In genomic region chr2:51454177-51454576, GRCh38 we compare ENCODE assay signal across 38 cellular contexts.
"Had no signal": no experiment of that assay in that cellular context is flagged by ENCODE, and none has a peak within 500 bp of the region (broad histone marks: within the 10 kb centered on the region; RNA-seq: fewer than 3 reads in every experiment).

No MANE protein-coding gene starts in this region.

- H3K27ac ChIP-seq: adrenal gland, ascending aorta, body of pancreas, brain microvascular endothelial cell, breast epithelium, cardiac muscle cell had no signal

- H3K36me3 ChIP-seq: adrenal gland, ascending aorta, brain microvascular endothelial cell, breast epithelium, cardiac muscle cell had no signal

- H3K27me3 Mint-ChIP-seq: activated naive CD4-positive, alpha-beta T cell treated with anti-CD3 and anti-CD28 coated beads, Interleukin-2, amount 10 ng/mL, durations not matched to agents 7 days and 5 days; activated naive CD4-positive, alpha-beta T cell treated with anti-CD3 and anti-CD28 coated beads, Interleukin-2, amount 50 U/mL, for 24 hours; activated naive CD8-positive, alpha-beta T cell; activated naive CD8-positive, alpha-beta T cell treated with anti-CD3 and anti-CD28 coated beads for 36 hours; activated naive CD8-positive, alpha-beta T cell treated with anti-CD3 and anti-CD28 coated beads, Interleukin-2, amount 10 ng/mL, durations not matched to agents 7 days and 5 days; activated naive CD8-positive, alpha-beta T cell treated with anti-CD3 and anti-CD28 coated beads, Interleukin-2, amount 50 U/mL, for 24 hours; activated T-cell treated with anti-CD3 and anti-CD28 coated beads, Interleukin-2, amount 50 U/mL, for 24 hours; activated T-helper 17 cell treated with anti-CD3 and anti-CD28 coated beads, Interleukin-2, amount 50 U/mL, for 72 hours; central memory CD8-positive, alpha-beta T cell had no signal

- H3K9me3 ChIP-seq: adrenal gland, ascending aorta, body of pancreas had no signal

- H3K4me1 Mint-ChIP-seq: activated naive CD4-positive, alpha-beta T cell treated with anti-CD3 and anti-CD28 coated beads, Interleukin-2, amount 10 ng/mL, durations not matched to agents 7 days and 5 days; activated naive CD4-positive, alpha-beta T cell treated with anti-CD3 and anti-CD28 coated beads, Interleukin-2, amount 50 U/mL, for 24 hours; activated naive CD8-positive, alpha-beta T cell treated with anti-CD3 and anti-CD28 coated beads for 36 hours; activated naive CD8-positive, alpha-beta T cell treated with anti-CD3 and anti-CD28 coated beads, Interleukin-2, amount 10 ng/mL, durations not matched to agents 7 days and 5 days; activated naive CD8-positive, alpha-beta T cell treated with anti-CD3 and anti-CD28 coated beads, Interleukin-2, amount 50 U/mL, for 24 hours; activated T-helper 17 cell treated with anti-CD3 and anti-CD28 coated beads, Interleukin-2, amount 50 U/mL, for 72 hours; brain; central memory CD8-positive, alpha-beta T cell had no signal

- H3K4me3 Mint-ChIP-seq: activated naive CD4-positive, alpha-beta T cell treated with anti-CD3 and anti-CD28 coated beads for 36 hours; activated naive CD4-positive, alpha-beta T cell treated with anti-CD3 and anti-CD28 coated beads, Interleukin-2, amount 10 ng/mL, durations not matched to agents 7 days and 5 days; activated naive CD4-positive, alpha-beta T cell treated with anti-CD3 and anti-CD28 coated beads, Interleukin-2, amount 50 U/mL, for 24 hours; activated naive CD8-positive, alpha-beta T cell; activated naive CD8-positive, alpha-beta T cell treated with anti-CD3 and anti-CD28 coated beads for 36 hours; activated naive CD8-positive, alpha-beta T cell treated with anti-CD3 and anti-CD28 coated beads, Interleukin-2, amount 10 ng/mL, durations not matched to agents 7 days and 5 days; activated naive CD8-positive, alpha-beta T cell treated with anti-CD3 and anti-CD28 coated beads, Interleukin-2, amount 50 U/mL, for 24 hours; activated T-cell treated with anti-CD3 and anti-CD28 coated beads, Interleukin-2, amount 50 U/mL, for 24 hours; activated T-cell treated with anti-CD3 and anti-CD28 coated beads, Interleukin-2, amount 50 U/mL, for 4 hours; activated T-cell treated with anti-CD3 and anti-CD28 coated beads, Interleukin-2, amount 50 U/mL, for 72 hours; activated T-helper 1 cell treated with anti-CD3 and anti-CD28 coated beads, Interleukin-12 subunit alpha, Interleukin-12 subunit beta, Interleukin-2, Interleukin-4 antibody, amounts not matched to agents 30 ng/mL and 10 ng/mL and 1 ng/mL, durations not matched to agents 14 hours and 24 hours and 36 hours; activated T-helper 17 cell treated with anti-CD3 and anti-CD28 coated beads, Interleukin-2, amount 50 U/mL, for 72 hours; brain; central memory CD8-positive, alpha-beta T cell had no signal

- H3K4me1 ChIP-seq: adrenal gland, ascending aorta, body of pancreas, breast epithelium had no signal

- ATAC-seq: activated naive CD4-positive, alpha-beta T cell treated with anti-CD3 and anti-CD28 coated beads, Interleukin-2, amount 50 U/mL, for 72 hours; activated naive CD8-positive, alpha-beta T cell treated with anti-CD3 and anti-CD28 coated beads, Interleukin-2, amount 50 U/mL, for 24 hours; activated T-cell treated with anti-CD3 and anti-CD28 coated beads, Interleukin-2, amount 50 U/mL, for 4 hours; activated T-cell treated with anti-CD3 and anti-CD28 coated beads, Interleukin-2, amount 50 U/mL, for 72 hours; activated T-helper 17 cell treated with anti-CD3 and anti-CD28 coated beads, Interleukin-2, amount 50 U/mL, for 72 hours; body of pancreas had no signal

- H3K27ac Mint-ChIP-seq: activated naive CD4-positive, alpha-beta T cell treated with anti-CD3 and anti-CD28 coated beads for 36 hours; activated naive CD4-positive, alpha-beta T cell treated with anti-CD3 and anti-CD28 coated beads, Interleukin-2, amount 10 ng/mL, durations not matched to agents 7 days and 5 days; activated naive CD4-positive, alpha-beta T cell treated with anti-CD3 and anti-CD28 coated beads, Interleukin-2, amount 50 U/mL, for 24 hours; activated naive CD4-positive, alpha-beta T cell treated with anti-CD3 and anti-CD28 coated beads, Interleukin-2, amount 50 U/mL, for 72 hours; activated naive CD8-positive, alpha-beta T cell; activated naive CD8-positive, alpha-beta T cell treated with anti-CD3 and anti-CD28 coated beads for 36 hours; activated naive CD8-positive, alpha-beta T cell treated with anti-CD3 and anti-CD28 coated beads, Interleukin-2, amount 10 ng/mL, durations not matched to agents 7 days and 5 days; activated naive CD8-positive, alpha-beta T cell treated with anti-CD3 and anti-CD28 coated beads, Interleukin-2, amount 50 U/mL, for 24 hours; activated T-cell treated with anti-CD3 and anti-CD28 coated beads, Interleukin-2, amount 50 U/mL, for 24 hours; activated T-cell treated with anti-CD3 and anti-CD28 coated beads, Interleukin-2, amount 50 U/mL, for 72 hours; activated T-helper 1 cell treated with anti-CD3 and anti-CD28 coated beads, Interleukin-12 subunit alpha, Interleukin-12 subunit beta, Interleukin-2, Interleukin-4 antibody, amounts not matched to agents 30 ng/mL and 10 ng/mL and 1 ng/mL, durations not matched to agents 14 hours and 24 hours and 36 hours; activated T-helper 17 cell treated with anti-CD3 and anti-CD28 coated beads, Interleukin-2, amount 50 U/mL, for 72 hours; activated T-helper 2 cell treated with anti-CD3 and anti-CD28 coated beads, Interferon-gamma antibody, Interleukin-2, Interleukin-4, amounts not matched to agents 10 μg/mL and 5 μg/mL and 100 μg/mL, durations not matched to agents 14 hours and 24 hours and 36 hours; brain had no signal

- H3K4me3 ChIP-seq: adrenal gland, ascending aorta, body of pancreas, breast epithelium, cardiac muscle cell had no signal

- H3K27me3 ChIP-seq: adrenal gland, ascending aorta, body of pancreas, brain microvascular endothelial cell, breast epithelium, cardiac muscle cell had no signal

- H3K36me3 Mint-ChIP-seq: activated naive CD4-positive, alpha-beta T cell treated with anti-CD3 and anti-CD28 coated beads, Interleukin-2, amount 10 ng/mL, durations not matched to agents 7 days and 5 days; activated naive CD4-positive, alpha-beta T cell treated with anti-CD3 and anti-CD28 coated beads, Interleukin-2, amount 50 U/mL, for 24 hours; activated naive CD4-positive, alpha-beta T cell treated with anti-CD3 and anti-CD28 coated beads, Interleukin-2, amount 50 U/mL, for 72 hours; activated naive CD8-positive, alpha-beta T cell; activated naive CD8-positive, alpha-beta T cell treated with anti-CD3 and anti-CD28 coated beads for 36 hours; activated naive CD8-positive, alpha-beta T cell treated with anti-CD3 and anti-CD28 coated beads, Interleukin-2, amount 10 ng/mL, durations not matched to agents 7 days and 5 days; brain had no signal

- DNase-seq: activated effector memory CD4-positive, alpha-beta T cell treated with anti-CD3 and anti-CD28 coated beads, Interleukin-2, amount 50 U/mL, for 16 hours; activated effector memory CD4-positive, alpha-beta T cell treated with Interleukin-2 at 50 U/mL for 16 hours; activated gamma-delta T cell; activated gamma-delta T cell treated with Interleukin-2 at 50 U/mL for 16 hours; activated naive CD4-positive, alpha-beta T cell; activated naive CD4-positive, alpha-beta T cell treated with anti-CD3 and anti-CD28 coated beads for 36 hours; activated naive CD4-positive, alpha-beta T cell treated with anti-CD3 and anti-CD28 coated beads, Interleukin-2, amount 10 ng/mL, durations not matched to agents 7 days and 5 days; activated naive CD4-positive, alpha-beta T cell treated with anti-CD3 and anti-CD28 coated beads, Interleukin-2, amount 50 U/mL, for 16 hours; activated naive CD4-positive, alpha-beta T cell treated with Interleukin-2 at 50 U/mL for 16 hours; activated naive CD8-positive, alpha-beta T cell treated with anti-CD3 and anti-CD28 coated beads for 36 hours; activated naive CD8-positive, alpha-beta T cell treated with anti-CD3 and anti-CD28 coated beads, Interleukin-2, amount 10 ng/mL, durations not matched to agents 7 days and 5 days; activated naive CD8-positive, alpha-beta T cell treated with anti-CD3 and anti-CD28 coated beads, Interleukin-2, amount 50 U/mL, for 24 hours; activated T-cell treated with anti-CD3 and anti-CD28 coated beads, Interleukin-2, amount 50 U/mL, for 1 hour; activated T-cell treated with anti-CD3 and anti-CD28 coated beads, Interleukin-2, amount 50 U/mL, for 24 hours; activated T-cell treated with anti-CD3 and anti-CD28 coated beads, Interleukin-2, amount 50 U/mL, for 4 hours; activated T-cell treated with anti-CD3 and anti-CD28 coated beads, Interleukin-2, amount 50 U/mL, for 48 hours; activated T-cell treated with anti-CD3 and anti-CD28 coated beads, Interleukin-2, amount 50 U/mL, for 72 hours; adrenal gland; amniotic stem cell; amygdala; anterior cingulate cortex; aorta; body of pancreas; brain microvascular endothelial cell; caudate nucleus; central memory CD4-positive, alpha-beta T cell; cerebellar nuclear complex had no signal
